ENCODE assay signal across 21 cellular contexts in genomic region chr17:74045608-74046007, GRCh38.
A peak's percentile ranks its signal among the peaks of the same experiment; 100 is the strongest.
DNase-seq lines count a peak whose midpoint lies in the region; ATAC-seq and TF ChIP-seq lines count a peak whose summit lies in the region.
"Had no signal": no experiment of that assay in that cellular context is flagged by ENCODE, and none has a peak within 500 bp of the region (broad histone marks: within the 10 kb centered on the region; RNA-seq: fewer than 3 reads in every experiment).

No MANE protein-coding gene starts in this region.

- intact Hi-C loops in esophagus squamous epithelium (cut with DNase I) = no loop called here

- H3K4me1 Mint-ChIP-seq in neural progenitor cell = peaks cover 55% of the 10 kb centered on the region

- H2AFZ ChIP-seq in neural progenitor cell (replicated peaks) = no peak overlapping the region
- H2AFZ ChIP-seq: parathyroid adenoma had no signal

- no peak overlapping the region for H3K4me2 ChIP-seq in neural progenitor cell
- H3K4me2 ChIP-seq: BLaER1 treated with 17β-estradiol and CSF1 and Interleukin-3, amounts not matched to agents 10 nM and 100 nM; KMS-11 had no signal

- H3K9ac ChIP-seq in neural progenitor cell = no peak overlapping the region
- H3K9ac ChIP-seq: BLaER1 treated with 17β-estradiol and CSF1 and Interleukin-3, amounts not matched to agents 10 nM and 100 nM; KMS-11; parathyroid adenoma had no signal

- H3K4me3 ChIP-seq in WERI-Rb-1 (ENCODE audit: low read depth, low read length) (no peak overlapping the region), neural progenitor cell (no peak overlapping the region), esophagus squamous epithelium (no peak overlapping the region)
- H3K4me3 ChIP-seq: BLaER1 treated with 17β-estradiol and CSF1 and Interleukin-3, amounts not matched to agents 10 nM and 100 nM; gastrocnemius medialis; uterus had no signal

- H3K27me3 ChIP-seq in WERI-Rb-1 (ENCODE audit: insufficient read depth, low read depth, severe bottlenecking) (no peaks in the 10 kb centered on the region), neural progenitor cell (no peaks in the 10 kb centered on the region), esophagus squamous epithelium (peaks cover 0 to 59% (median 0%) of the 10 kb centered on the region in 4 donors)
- H3K27me3 ChIP-seq: BLaER1 treated with 17β-estradiol and CSF1 and Interleukin-3, amounts not matched to agents 10 nM and 100 nM; uterus had no signal

- 30 to 50% methylated on average over 4 to 6 of the region's 10 CpGs for WGBS in esophagus squamous epithelium, 2 donors

- H3K9me3 Mint-ChIP-seq in neural progenitor cell = no peaks in the 10 kb centered on the region
- H3K9me3 Mint-ChIP-seq: activated T-helper 17 cell treated with anti-CD3 and anti-CD28 coated beads, Interleukin-2, amount 50 U/mL, for 72 hours; naive thymus-derived CD8-positive, alpha-beta T cell had no signal

- H3K36me3 ChIP-seq in WERI-Rb-1 (no peaks in the 10 kb centered on the region), neural progenitor cell (no peaks in the 10 kb centered on the region), esophagus squamous epithelium (no peaks in the 10 kb centered on the region)
- H3K36me3 ChIP-seq: BLaER1 treated with 17β-estradiol and CSF1 and Interleukin-3, amounts not matched to agents 10 nM and 100 nM; gastrocnemius medialis; uterus had no signal

- TF ChIP-seq POLR2A in esophagus squamous epithelium (IDR thresholded peaks at IDR 0.05) = no peak

- no peak overlapping the region for H3K4me3 Mint-ChIP-seq in neural progenitor cell
- H3K4me3 Mint-ChIP-seq: activated CD8-positive, alpha-beta memory T cell treated with anti-CD3 and anti-CD28 coated beads, Interleukin-2, amount 10 ng/mL, durations not matched to agents 7 days and 5 days; activated naive CD8-positive, alpha-beta T cell; activated T-helper 17 cell treated with anti-CD3 and anti-CD28 coated beads, Interleukin-2, amount 50 U/mL, for 72 hours; naive thymus-derived CD8-positive, alpha-beta T cell had no signal

- no peaks in the 10 kb centered on the region for H3F3A ChIP-seq in neural progenitor cell (ENCODE audit: low read depth)

- no peak overlapping the region for H3K27ac Mint-ChIP-seq in neural progenitor cell
- H3K27ac Mint-ChIP-seq: activated CD8-positive, alpha-beta memory T cell treated with anti-CD3 and anti-CD28 coated beads, Interleukin-2, amount 10 ng/mL, durations not matched to agents 7 days and 5 days; activated naive CD8-positive, alpha-beta T cell; activated T-helper 17 cell treated with anti-CD3 and anti-CD28 coated beads, Interleukin-2, amount 50 U/mL, for 72 hours; naive thymus-derived CD8-positive, alpha-beta T cell had no signal

- TF ChIP-seq CTCF in WERI-Rb-1 (IDR thresholded peaks at IDR 0.05; ENCODE audit: low read depth, low read length) = peak; percentile 23; the same call in 1 of the 2 replicates
- TF ChIP-seq CTCF in neural progenitor cell (IDR thresholded peaks at IDR 0.05) = no peak
- TF ChIP-seq CTCF in esophagus squamous epithelium (IDR thresholded peaks at IDR 0.05) = no peak

- H4K20me1 ChIP-seq in neural progenitor cell (ENCODE audit: low read depth) = no peaks in the 10 kb centered on the region
- H4K20me1 ChIP-seq: BLaER1 treated with 17β-estradiol and CSF1 and Interleukin-3, amounts not matched to agents 10 nM and 100 nM had no signal

- H3K27ac ChIP-seq in WERI-Rb-1 (no peak overlapping the region), neural progenitor cell (no peak overlapping the region), esophagus squamous epithelium (no peak overlapping the region)
- H3K27ac ChIP-seq: BLaER1 treated with 17β-estradiol and CSF1 and Interleukin-3, amounts not matched to agents 10 nM and 100 nM; gastrocnemius medialis; KMS-11; parathyroid adenoma; uterus had no signal

- DNase-seq in NCI-H82 (lab: John Stamatoyannopoulos, UW) = peak; percentile 24
- no peak for DNase-seq in NCI-H82 treated with DMSO at 0.1 percent for 48 hours (lab: John Stamatoyannopoulos, UW; ENCODE audit: unreplicated experiment)
- DNase-seq in M059J (ENCODE audit: low read depth) = peak; percentile 27
- DNase-seq in WERI-Rb-1 = no peak
- peak; percentile 16 for DNase-seq in neural progenitor cell (ENCODE audit: low spot score)
- no peak for DNase-seq in esophagus squamous epithelium (lab: John Stamatoyannopoulos, UW)
- no peak for DNase-seq in NCI-H1436 (lab: John Stamatoyannopoulos, UW)
- DNase-seq: activated CD4-positive, alpha-beta T cell treated with anti-CD3 and anti-CD28 coated beads for 48 hours; activated CD8-positive, alpha-beta memory T cell treated with anti-CD3 and anti-CD28 coated beads, Interleukin-2, amount 10 ng/mL, durations not matched to agents 7 days and 5 days; erythroblast; gastrocnemius medialis; left colon; naive thymus-derived CD8-positive, alpha-beta T cell; NCI-H1092 treated with DMSO at 0.1 percent for 48 hours; uterus had no signal

- peaks cover 22% of the 10 kb centered on the region for H3K4me1 ChIP-seq in neural progenitor cell
- H3K4me1 ChIP-seq in esophagus squamous epithelium = peaks cover 10 to 20% (median 10%) of the 10 kb centered on the region in 3 donors
- H3K4me1 ChIP-seq: parathyroid adenoma, uterus had no signal

- H3K9me3 ChIP-seq in WERI-Rb-1 (ENCODE audit: severe bottlenecking) (no peaks in the 10 kb centered on the region), neural progenitor cell (ENCODE audit: low read depth) (no peaks in the 10 kb centered on the region), esophagus squamous epithelium (no peaks in the 10 kb centered on the region)
- H3K9me3 ChIP-seq: BLaER1 treated with 17β-estradiol and CSF1 and Interleukin-3, amounts not matched to agents 10 nM and 100 nM; gastrocnemius medialis; uterus had no signal

- no peaks in the 10 kb centered on the region for H3K36me3 Mint-ChIP-seq in neural progenitor cell
- H3K36me3 Mint-ChIP-seq: activated CD8-positive, alpha-beta memory T cell treated with anti-CD3 and anti-CD28 coated beads, Interleukin-2, amount 10 ng/mL, durations not matched to agents 7 days and 5 days; activated naive CD8-positive, alpha-beta T cell; naive thymus-derived CD8-positive, alpha-beta T cell had no signal

- no peaks in the 10 kb centered on the region for H3K79me2 ChIP-seq in neural progenitor cell (ENCODE audit: low read depth)
- H3K79me2 ChIP-seq: parathyroid adenoma had no signal

- ATAC-seq in HG02678 (IDR thresholded peaks at IDR 0.05; ENCODE audit: unreplicated experiment) = no peak
- ATAC-seq: activated CD8-positive, alpha-beta memory T cell treated with anti-CD3 and anti-CD28 coated beads, Interleukin-2, amount 10 ng/mL, durations not matched to agents 7 days and 5 days; activated T-helper 17 cell treated with anti-CD3 and anti-CD28 coated beads, Interleukin-2, amount 50 U/mL, for 72 hours; gastrocnemius medialis; left colon; naive thymus-derived CD8-positive, alpha-beta T cell had no signal

- peaks cover 6% of the 10 kb centered on the region for H3K27me3 Mint-ChIP-seq in neural progenitor cell (ENCODE audit: insufficient read depth, low read depth)

Comparison
In these comparisons a context has a peak if more than half of its experiments do, and no peak if none do; other contexts are left out.
1. DNase-seq: peak in NCI-H82 (single experiment), M059J (single experiment) and neural progenitor cell (single experiment); none in NCI-H82 treated with DMSO at 0.1 percent for 48 hours (single experiment), WERI-Rb-1 (single experiment), esophagus squamous epithelium (single experiment) and NCI-H1436 (single experiment).